ENCODE assay signal across 15 cellular contexts in genomic region chrX:71623714-71624113, GRCh38. TPM values are rescaled to one million over a fixed set of nuclear protein-coding genes. Genes with fewer than 3 reads are reported as not detected.
A peak's percentile ranks its signal among the peaks of the same experiment; 100 is the strongest.
DNase-seq lines count a peak whose midpoint lies in the region; ATAC-seq and TF ChIP-seq lines count a peak whose summit lies in the region.
"Had no signal": no experiment of that assay in that cellular context is flagged by ENCODE, and none has a peak within 500 bp of the region (broad histone marks: within the 10 kb centered on the region; RNA-seq: fewer than 3 reads in every experiment).

No MANE protein-coding gene starts in this region.

- 96 to 98% methylated on average over 3 of the region's 3 CpGs for whole genome bisulfite sequencing in aorta, 2 donors

- H3K36me3 Mint-ChIP-seq in activated CD4-positive, alpha-beta T cell treated with anti-CD3 and anti-CD28 coated beads, Interleukin-2, amount 10 ng/mL, durations not matched to agents 7 days and 5 days (ENCODE audit: low read depth), result peaks cover 6% of the 10 kb centered on the region
- peaks cover 6% of the 10 kb centered on the region for H3K36me3 Mint-ChIP-seq in endothelial cell (ENCODE audit: low read depth, unreplicated experiment)

- H3K4me1 ChIP-seq in Peyer's patch, result peaks cover 6 to 36% (median 21%) of the 10 kb centered on the region in 4 donors
- H3K4me1 ChIP-seq in aorta (ENCODE audit: control insufficient read depth in 1 of 2, insufficient read depth in 2 of 2, low read length in 2 of 2), result no peaks in the 10 kb centered on the region

- H3K36me3 ChIP-seq in Peyer's patch, result no peaks in the 10 kb centered on the region
- no peaks in the 10 kb centered on the region for H3K36me3 ChIP-seq in aorta (ENCODE audit: control insufficient read depth in 1 of 2, insufficient read depth in 2 of 2, low read length in 1 of 2)
- H3K36me3 ChIP-seq: cardiac muscle cell had no signal

- DNase-seq in activated CD4-positive, alpha-beta T cell treated with anti-CD3 and anti-CD28 coated beads, Interleukin-2, amount 10 ng/mL, durations not matched to agents 7 days and 5 days, result no peak
- DNase-seq in activated CD4-positive, alpha-beta T cell treated with anti-CD3 and anti-CD28 coated beads for 48 hours, result no peak
- DNase-seq in Peyer's patch, result no peak
- no peak for DNase-seq in endothelial cell (ENCODE audit: low spot score)
- peak in 1 of 2 donors; percentile 50 for DNase-seq in stimulated activated naive CD8-positive, alpha-beta T cell treated with anti-CD3 and anti-CD28 coated beads, Interleukin-15, amount 100 ng/mL, for 72 hours
- DNase-seq in aorta, result no peak
- DNase-seq in NCI-H774 (lab: John Stamatoyannopoulos, UW), result no peak
- DNase-seq: DMS153, H7, NCI-H1930, OCI-M1 had no signal

- H3K9me3 Mint-ChIP-seq in activated CD4-positive, alpha-beta T cell treated with anti-CD3 and anti-CD28 coated beads, Interleukin-2, amount 10 ng/mL, durations not matched to agents 7 days and 5 days, result no peaks in the 10 kb centered on the region
- H3K9me3 Mint-ChIP-seq in endothelial cell (ENCODE audit: unreplicated experiment), result no peaks in the 10 kb centered on the region
- H3K9me3 Mint-ChIP-seq in stimulated activated naive CD8-positive, alpha-beta T cell treated with anti-CD3 and anti-CD28 coated beads, Interleukin-15, amount 100 ng/mL, for 72 hours, result no peaks in the 10 kb centered on the region

- POLR2A ChIA-PET in activated CD4-positive, alpha-beta T cell treated with anti-CD3 and anti-CD28 coated beads, Interleukin-2, amount 10 ng/mL, durations not matched to agents 7 days and 5 days (lab: Charles Lee), result interaction anchor here (0.7 kb wide), 1 partner anchor 8 kb away, joined by 3 read pairs; no protein-coding TSS in a partner anchor

- no peak for TF ChIP-seq CTCF in Peyer's patch (IDR thresholded peaks at IDR 0.05)
- TF ChIP-seq CTCF in endothelial cell (IDR thresholded peaks at IDR 0.05; ENCODE audit: unreplicated experiment), result no peak

- peak overlapping the region; percentile 59 for H3K4me3 Mint-ChIP-seq in activated CD4-positive, alpha-beta T cell treated with anti-CD3 and anti-CD28 coated beads, Interleukin-2, amount 10 ng/mL, durations not matched to agents 7 days and 5 days
- no peak overlapping the region for H3K4me3 Mint-ChIP-seq in endothelial cell (ENCODE audit: unreplicated experiment)
- peak overlapping the region; percentile 73 to 86 for H3K4me3 Mint-ChIP-seq in stimulated activated naive CD8-positive, alpha-beta T cell treated with anti-CD3 and anti-CD28 coated beads, Interleukin-15, amount 100 ng/mL, for 72 hours

- no peaks in the 10 kb centered on the region for H3K9me3 ChIP-seq in Peyer's patch
- no peaks in the 10 kb centered on the region for H3K9me3 ChIP-seq in aorta (ENCODE audit: control insufficient read depth, low read length)

- intact Hi-C loops in aorta (cut with DNase I), result no loop called here

- H3K4me3 ChIP-seq in Peyer's patch, result no peak overlapping the region
- H3K4me3 ChIP-seq in aorta (ENCODE audit: low read length in 2 of 2), result no peak overlapping the region
- H3K4me3 ChIP-seq: cardiac muscle cell had no signal

- H3K27ac ChIP-seq in Peyer's patch (peak overlapping the region; percentile 74 to 94 (median 90)), aorta (ENCODE audit: low read depth in 1 of 2, low read length in 2 of 2) (no peak overlapping the region)

- H3K4me1 Mint-ChIP-seq in activated CD4-positive, alpha-beta T cell treated with anti-CD3 and anti-CD28 coated beads, Interleukin-2, amount 10 ng/mL, durations not matched to agents 7 days and 5 days, result peaks cover 61% of the 10 kb centered on the region
- peaks cover 12% of the 10 kb centered on the region for H3K4me1 Mint-ChIP-seq in endothelial cell (ENCODE audit: unreplicated experiment)
- H3K4me1 Mint-ChIP-seq in stimulated activated naive CD8-positive, alpha-beta T cell treated with anti-CD3 and anti-CD28 coated beads, Interleukin-15, amount 100 ng/mL, for 72 hours, result peaks cover 67% of the 10 kb centered on the region

- H3K27ac Mint-ChIP-seq in activated CD4-positive, alpha-beta T cell treated with anti-CD3 and anti-CD28 coated beads, Interleukin-2, amount 10 ng/mL, durations not matched to agents 7 days and 5 days, result peak overlapping the region; percentile 90
- H3K27ac Mint-ChIP-seq in endothelial cell (ENCODE audit: unreplicated experiment), result peak overlapping the region; percentile 78
- peak overlapping the region; percentile 53 to 99 for H3K27ac Mint-ChIP-seq in stimulated activated naive CD8-positive, alpha-beta T cell treated with anti-CD3 and anti-CD28 coated beads, Interleukin-15, amount 100 ng/mL, for 72 hours

- CTCF ChIA-PET in activated CD4-positive, alpha-beta T cell treated with anti-CD3 and anti-CD28 coated beads, Interleukin-2, amount 10 ng/mL, durations not matched to agents 7 days and 5 days (lab: Charles Lee), result interaction anchor here (1.1 to 2.2 kb wide), 4 partner anchors 13 to 24 kb away, joined by 3 to 10 read pairs (median 5); no protein-coding TSS in a partner anchor

- no peak for TF ChIP-seq POLR2A in Peyer's patch (IDR thresholded peaks at IDR 0.05)

- ATAC-seq in stimulated activated naive CD8-positive, alpha-beta T cell treated with anti-CD3 and anti-CD28 coated beads, Interleukin-15, amount 100 ng/mL, for 72 hours, result peak; percentile 51
- ATAC-seq in aorta (ENCODE audit: low FRiP score) (no peak), GM21717 (IDR thresholded peaks at IDR 0.05; ENCODE audit: unreplicated experiment) (no peak)

- H3K27me3 ChIP-seq in Peyer's patch (no peaks in the 10 kb centered on the region), aorta (ENCODE audit: control insufficient read depth in 1 of 2, insufficient read depth in 2 of 2, low read length in 1 of 2) (no peaks in the 10 kb centered on the region)
- H3K27me3 ChIP-seq: cardiac muscle cell had no signal

- no peaks in the 10 kb centered on the region for H3K27me3 Mint-ChIP-seq in activated CD4-positive, alpha-beta T cell treated with anti-CD3 and anti-CD28 coated beads, Interleukin-2, amount 10 ng/mL, durations not matched to agents 7 days and 5 days
- H3K27me3 Mint-ChIP-seq in endothelial cell (ENCODE audit: unreplicated experiment), result no peaks in the 10 kb centered on the region
- no peaks in the 10 kb centered on the region for H3K27me3 Mint-ChIP-seq in stimulated activated naive CD8-positive, alpha-beta T cell treated with anti-CD3 and anti-CD28 coated beads, Interleukin-15, amount 100 ng/mL, for 72 hours

RNA-seq across cellular contexts. Expression of gene CXCR3, which starts 5.4 kb away (rescaled TPM):
- 10 to 100 TPM; 68.2 to 73.5 TPM for total RNA-seq in activated CD4-positive, alpha-beta T cell treated with anti-CD3 and anti-CD28 coated beads, Interleukin-2, amount 10 ng/mL, durations not matched to agents 7 days and 5 days
- total RNA-seq in Peyer's patch (1 to 10 TPM in 3 of 4 donors, not detected in 1; 4.4 to 9.2 (median 8.4) TPM), endothelial cell (ENCODE audit: unreplicated experiment) (0.54 TPM), aorta (under 1 TPM; 0.49 to 0.69 TPM)
- under 1 TPM in 1 of 2 donors, not detected in 1; 0.50 TPM for polyA plus RNA-seq in aorta
- total RNA-seq: A673, cardiac muscle cell, H7, renal cortical epithelial cell had no signal
- polyA plus RNA-seq: cardiac muscle cell had no signal

RNA-seq across cellular contexts. Expression of gene GCNA, which starts 45.5 kb away (rescaled TPM):
- total RNA-seq in activated CD4-positive, alpha-beta T cell treated with anti-CD3 and anti-CD28 coated beads, Interleukin-2, amount 10 ng/mL, durations not matched to agents 7 days and 5 days, result 1 to 10 TPM; 4.7 to 5.9 TPM
- 10 to 100 TPM in 1 of 4 donors, 1 to 10 TPM in 3; 3.0 to 15.7 (median 4.9) TPM for total RNA-seq in Peyer's patch
- 3.0 TPM for total RNA-seq in endothelial cell (ENCODE audit: unreplicated experiment)
- total RNA-seq in aorta, result 1 to 10 TPM; 1.9 to 4.8 TPM
- polyA plus RNA-seq in aorta, result 1 to 10 TPM in 1 of 2 donors, under 1 TPM in 1; 0.38 to 5.4 TPM

Comparison
In these comparisons a context has a peak if more than half of its experiments do, and no peak if none do; other contexts are left out.
1. H3K27ac ChIP-seq: peak in Peyer's patch (4 of 4); none in aorta (0 of 2).
2. RNA of gene CXCR3, which starts 5.4 kb away (total RNA-seq): 68.2 to 73.5 TPM in activated CD4-positive, alpha-beta T cell treated with anti-CD3 and anti-CD28 coated beads, Interleukin-2, amount 10 ng/mL, durations not matched to agents 7 days and 5 days; 4.4 to 9.2 TPM in Peyer's patch, 0.49 to 0.69 TPM in aorta and 0.54 TPM in endothelial cell (single experiment); every median in the first group is over 4 times any median in the second.
3. Peak in every context shown above with its lines, with median percentiles within 50 percentile points of each other: H3K27ac Mint-ChIP-seq.